In genomic region chr7:155375337-155376277, GRCh38 we compare ENCODE assay signal across 1 cellular context.
TF ChIP-seq lines count a peak whose summit lies in the region.

No MANE protein-coding gene starts in this region.

TF ChIP-seq in WTC11, 78 proteins besides CTCF, POLR2A, EP300 and RAD21 (continued from another document):
- TF ChIP-seq ZNF532 (CRISPR knock-in tag; IDR thresholded peaks at IDR 0.05; ENCODE audit: borderline replicate concordance) (no peak), RELA (CRISPR knock-in tag; IDR thresholded peaks at IDR 0.05; ENCODE audit: borderline replicate concordance) (no peak), MLX (CRISPR knock-in tag; IDR thresholded peaks at IDR 0.05) (no peak), FOXP1 (CRISPR knock-in tag; IDR thresholded peaks at IDR 0.05; ENCODE audit: borderline replicate concordance) (no peak)
